2 cellular contexts compared by ENCODE assay signal in the genomic region with DNA sequence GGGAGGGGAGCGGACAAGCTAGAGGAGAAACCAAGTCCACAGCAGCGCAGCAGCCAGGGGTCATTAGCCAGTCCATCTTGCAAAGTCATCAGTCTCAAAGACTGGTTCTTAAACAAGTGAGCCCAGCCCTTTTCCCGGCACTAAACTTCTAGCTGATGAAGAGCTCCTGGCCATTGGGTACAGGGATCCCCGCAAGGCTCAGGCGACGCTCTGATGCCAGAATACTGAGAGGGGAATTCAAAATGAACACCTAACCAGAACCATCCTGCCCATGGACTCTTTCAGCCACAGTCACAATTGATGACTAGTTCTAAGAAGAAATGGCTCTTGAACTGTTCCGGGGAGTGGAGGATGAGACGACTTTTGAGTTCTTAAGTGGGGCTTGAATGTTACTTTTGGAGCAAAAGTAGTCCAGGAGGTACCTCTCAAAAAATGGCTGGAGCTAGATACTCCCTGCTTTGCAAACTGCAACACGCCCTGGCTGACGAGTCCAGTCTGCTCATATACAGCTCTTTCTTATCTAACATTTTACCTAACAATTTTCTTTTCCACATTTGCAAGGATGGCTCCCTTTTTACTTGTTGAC.
A peak's percentile ranks its signal among the peaks of the same experiment; 100 is the strongest.
TF ChIP-seq lines count a peak whose summit lies in the region.

No MANE protein-coding gene starts in this region.

TF ChIP-seq in SK-N-SH, 30 proteins besides CTCF, POLR2A, EP300 and RAD21:
- TF ChIP-seq FOSL2 (IDR thresholded peaks at IDR 0.05; ENCODE audit: borderline replicate concordance, low read depth): no peak
- no peak for TF ChIP-seq SIN3A (IDR thresholded peaks at IDR 0.05; ENCODE audit: borderline replicate concordance, low read depth, low read length)
- TF ChIP-seq, protein P1, sequence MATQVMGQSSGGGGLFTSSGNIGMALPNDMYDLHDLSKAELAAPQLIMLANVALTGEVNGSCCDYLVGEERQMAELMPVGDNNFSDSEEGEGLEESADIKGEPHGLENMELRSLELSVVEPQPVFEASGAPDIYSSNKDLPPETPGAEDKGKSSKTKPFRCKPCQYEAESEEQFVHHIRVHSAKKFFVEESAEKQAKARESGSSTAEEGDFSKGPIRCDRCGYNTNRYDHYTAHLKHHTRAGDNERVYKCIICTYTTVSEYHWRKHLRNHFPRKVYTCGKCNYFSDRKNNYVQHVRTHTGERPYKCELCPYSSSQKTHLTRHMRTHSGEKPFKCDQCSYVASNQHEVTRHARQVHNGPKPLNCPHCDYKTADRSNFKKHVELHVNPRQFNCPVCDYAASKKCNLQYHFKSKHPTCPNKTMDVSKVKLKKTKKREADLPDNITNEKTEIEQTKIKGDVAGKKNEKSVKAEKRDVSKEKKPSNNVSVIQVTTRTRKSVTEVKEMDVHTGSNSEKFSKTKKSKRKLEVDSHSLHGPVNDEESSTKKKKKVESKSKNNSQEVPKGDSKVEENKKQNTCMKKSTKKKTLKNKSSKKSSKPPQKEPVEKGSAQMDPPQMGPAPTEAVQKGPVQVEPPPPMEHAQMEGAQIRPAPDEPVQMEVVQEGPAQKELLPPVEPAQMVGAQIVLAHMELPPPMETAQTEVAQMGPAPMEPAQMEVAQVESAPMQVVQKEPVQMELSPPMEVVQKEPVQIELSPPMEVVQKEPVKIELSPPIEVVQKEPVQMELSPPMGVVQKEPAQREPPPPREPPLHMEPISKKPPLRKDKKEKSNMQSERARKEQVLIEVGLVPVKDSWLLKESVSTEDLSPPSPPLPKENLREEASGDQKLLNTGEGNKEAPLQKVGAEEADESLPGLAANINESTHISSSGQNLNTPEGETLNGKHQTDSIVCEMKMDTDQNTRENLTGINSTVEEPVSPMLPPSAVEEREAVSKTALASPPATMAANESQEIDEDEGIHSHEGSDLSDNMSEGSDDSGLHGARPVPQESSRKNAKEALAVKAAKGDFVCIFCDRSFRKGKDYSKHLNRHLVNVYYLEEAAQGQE (IDR thresholded peaks at IDR 0.05; ENCODE audit: low read depth, low read length): 0 out of 2 replicates have a peak, but pooled peaks have one; percentile 18
- TF ChIP-seq TEAD4 (IDR thresholded peaks at IDR 0.05; ENCODE audit: borderline replicate concordance, insufficient read depth): no peak
- 0 out of 2 replicates have a peak, but pooled peaks have one; percentile 6 for TF ChIP-seq POLR2AphosphoS5 (IDR thresholded peaks at IDR 0.05; ENCODE audit: low read depth, low read length)

TF ChIP-seq in SK-N-SH treated with all-trans-retinoic acid at 6 μM for 48 hours, 23 proteins besides CTCF, POLR2A, EP300 and RAD21:
- TF ChIP-seq ZFP30 (CRISPR knock-in tag; IDR thresholded peaks at IDR 0.05): no peak
- no peak for TF ChIP-seq CSDC2 (CRISPR knock-in tag; IDR thresholded peaks at IDR 0.05)
- no peak for TF ChIP-seq ZNF70 (CRISPR knock-in tag; IDR thresholded peaks at IDR 0.05)
- no peak for TF ChIP-seq PPARA (CRISPR knock-in tag; IDR thresholded peaks at IDR 0.05; ENCODE audit: borderline replicate concordance)
- TF ChIP-seq TCF4 (CRISPR knock-in tag; IDR thresholded peaks at IDR 0.05; ENCODE audit: borderline replicate concordance): no peak
- TF ChIP-seq ISL1 (CRISPR knock-in tag; IDR thresholded peaks at IDR 0.05): no peak
- no peak for TF ChIP-seq ZNF8 (CRISPR knock-in tag; IDR thresholded peaks at IDR 0.05)
- TF ChIP-seq, protein P2, sequence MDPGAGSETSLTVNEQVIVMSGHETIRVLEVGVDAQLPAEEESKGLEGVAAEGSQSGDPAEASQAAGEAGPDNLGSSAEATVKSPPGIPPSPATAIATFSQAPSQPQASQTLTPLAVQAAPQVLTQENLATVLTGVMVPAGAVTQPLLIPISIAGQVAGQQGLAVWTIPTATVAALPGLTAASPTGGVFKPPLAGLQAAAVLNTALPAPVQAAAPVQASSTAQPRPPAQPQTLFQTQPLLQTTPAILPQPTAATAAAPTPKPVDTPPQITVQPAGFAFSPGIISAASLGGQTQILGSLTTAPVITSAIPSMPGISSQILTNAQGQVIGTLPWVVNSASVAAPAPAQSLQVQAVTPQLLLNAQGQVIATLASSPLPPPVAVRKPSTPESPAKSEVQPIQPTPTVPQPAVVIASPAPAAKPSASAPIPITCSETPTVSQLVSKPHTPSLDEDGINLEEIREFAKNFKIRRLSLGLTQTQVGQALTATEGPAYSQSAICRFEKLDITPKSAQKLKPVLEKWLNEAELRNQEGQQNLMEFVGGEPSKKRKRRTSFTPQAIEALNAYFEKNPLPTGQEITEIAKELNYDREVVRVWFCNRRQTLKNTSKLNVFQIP (CRISPR knock-in tag; IDR thresholded peaks at IDR 0.05; ENCODE audit: borderline replicate concordance, low read depth): no peak
- TF ChIP-seq, protein P3, sequence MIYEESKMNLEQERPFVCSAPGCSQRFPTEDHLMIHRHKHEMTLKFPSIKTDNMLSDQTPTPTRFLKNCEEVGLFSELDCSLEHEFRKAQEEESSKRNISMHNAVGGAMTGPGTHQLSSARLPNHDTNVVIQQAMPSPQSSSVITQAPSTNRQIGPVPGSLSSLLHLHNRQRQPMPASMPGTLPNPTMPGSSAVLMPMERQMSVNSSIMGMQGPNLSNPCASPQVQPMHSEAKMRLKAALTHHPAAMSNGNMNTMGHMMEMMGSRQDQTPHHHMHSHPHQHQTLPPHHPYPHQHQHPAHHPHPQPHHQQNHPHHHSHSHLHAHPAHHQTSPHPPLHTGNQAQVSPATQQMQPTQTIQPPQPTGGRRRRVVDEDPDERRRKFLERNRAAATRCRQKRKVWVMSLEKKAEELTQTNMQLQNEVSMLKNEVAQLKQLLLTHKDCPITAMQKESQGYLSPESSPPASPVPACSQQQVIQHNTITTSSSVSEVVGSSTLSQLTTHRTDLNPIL (CRISPR knock-in tag; IDR thresholded peaks at IDR 0.05; ENCODE audit: low read depth): no peak
- TF ChIP-seq, protein P4, sequence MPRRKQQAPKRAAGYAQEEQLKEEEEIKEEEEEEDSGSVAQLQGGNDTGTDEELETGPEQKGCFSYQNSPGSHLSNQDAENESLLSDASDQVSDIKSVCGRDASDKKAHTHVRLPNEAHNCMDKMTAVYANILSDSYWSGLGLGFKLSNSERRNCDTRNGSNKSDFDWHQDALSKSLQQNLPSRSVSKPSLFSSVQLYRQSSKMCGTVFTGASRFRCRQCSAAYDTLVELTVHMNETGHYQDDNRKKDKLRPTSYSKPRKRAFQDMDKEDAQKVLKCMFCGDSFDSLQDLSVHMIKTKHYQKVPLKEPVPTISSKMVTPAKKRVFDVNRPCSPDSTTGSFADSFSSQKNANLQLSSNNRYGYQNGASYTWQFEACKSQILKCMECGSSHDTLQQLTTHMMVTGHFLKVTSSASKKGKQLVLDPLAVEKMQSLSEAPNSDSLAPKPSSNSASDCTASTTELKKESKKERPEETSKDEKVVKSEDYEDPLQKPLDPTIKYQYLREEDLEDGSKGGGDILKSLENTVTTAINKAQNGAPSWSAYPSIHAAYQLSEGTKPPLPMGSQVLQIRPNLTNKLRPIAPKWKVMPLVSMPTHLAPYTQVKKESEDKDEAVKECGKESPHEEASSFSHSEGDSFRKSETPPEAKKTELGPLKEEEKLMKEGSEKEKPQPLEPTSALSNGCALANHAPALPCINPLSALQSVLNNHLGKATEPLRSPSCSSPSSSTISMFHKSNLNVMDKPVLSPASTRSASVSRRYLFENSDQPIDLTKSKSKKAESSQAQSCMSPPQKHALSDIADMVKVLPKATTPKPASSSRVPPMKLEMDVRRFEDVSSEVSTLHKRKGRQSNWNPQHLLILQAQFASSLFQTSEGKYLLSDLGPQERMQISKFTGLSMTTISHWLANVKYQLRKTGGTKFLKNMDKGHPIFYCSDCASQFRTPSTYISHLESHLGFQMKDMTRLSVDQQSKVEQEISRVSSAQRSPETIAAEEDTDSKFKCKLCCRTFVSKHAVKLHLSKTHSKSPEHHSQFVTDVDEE (CRISPR knock-in tag; IDR thresholded peaks at IDR 0.05): no peak
- TF ChIP-seq ZC3H10 (CRISPR knock-in tag; IDR thresholded peaks at IDR 0.05): no peak
- TF ChIP-seq, protein P5, sequence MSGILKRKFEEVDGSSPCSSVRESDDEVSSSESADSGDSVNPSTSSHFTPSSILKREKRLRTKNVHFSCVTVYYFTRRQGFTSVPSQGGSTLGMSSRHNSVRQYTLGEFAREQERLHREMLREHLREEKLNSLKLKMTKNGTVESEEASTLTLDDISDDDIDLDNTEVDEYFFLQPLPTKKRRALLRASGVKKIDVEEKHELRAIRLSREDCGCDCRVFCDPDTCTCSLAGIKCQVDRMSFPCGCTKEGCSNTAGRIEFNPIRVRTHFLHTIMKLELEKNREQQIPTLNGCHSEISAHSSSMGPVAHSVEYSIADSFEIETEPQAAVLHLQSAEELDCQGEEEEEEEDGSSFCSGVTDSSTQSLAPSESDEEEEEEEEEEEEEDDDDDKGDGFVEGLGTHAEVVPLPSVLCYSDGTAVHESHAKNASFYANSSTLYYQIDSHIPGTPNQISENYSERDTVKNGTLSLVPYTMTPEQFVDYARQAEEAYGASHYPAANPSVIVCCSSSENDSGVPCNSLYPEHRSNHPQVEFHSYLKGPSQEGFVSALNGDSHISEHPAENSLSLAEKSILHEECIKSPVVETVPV (CRISPR knock-in tag; IDR thresholded peaks at IDR 0.05): no peak
- TF ChIP-seq ESRRG (CRISPR knock-in tag; IDR thresholded peaks at IDR 0.05): no peak
- no peak for TF ChIP-seq BACH2 (CRISPR knock-in tag; IDR thresholded peaks at IDR 0.05; ENCODE audit: borderline replicate concordance)
- no peak for TF ChIP-seq ZFP3 (CRISPR knock-in tag; IDR thresholded peaks at IDR 0.05)
- TF ChIP-seq, protein P6, sequence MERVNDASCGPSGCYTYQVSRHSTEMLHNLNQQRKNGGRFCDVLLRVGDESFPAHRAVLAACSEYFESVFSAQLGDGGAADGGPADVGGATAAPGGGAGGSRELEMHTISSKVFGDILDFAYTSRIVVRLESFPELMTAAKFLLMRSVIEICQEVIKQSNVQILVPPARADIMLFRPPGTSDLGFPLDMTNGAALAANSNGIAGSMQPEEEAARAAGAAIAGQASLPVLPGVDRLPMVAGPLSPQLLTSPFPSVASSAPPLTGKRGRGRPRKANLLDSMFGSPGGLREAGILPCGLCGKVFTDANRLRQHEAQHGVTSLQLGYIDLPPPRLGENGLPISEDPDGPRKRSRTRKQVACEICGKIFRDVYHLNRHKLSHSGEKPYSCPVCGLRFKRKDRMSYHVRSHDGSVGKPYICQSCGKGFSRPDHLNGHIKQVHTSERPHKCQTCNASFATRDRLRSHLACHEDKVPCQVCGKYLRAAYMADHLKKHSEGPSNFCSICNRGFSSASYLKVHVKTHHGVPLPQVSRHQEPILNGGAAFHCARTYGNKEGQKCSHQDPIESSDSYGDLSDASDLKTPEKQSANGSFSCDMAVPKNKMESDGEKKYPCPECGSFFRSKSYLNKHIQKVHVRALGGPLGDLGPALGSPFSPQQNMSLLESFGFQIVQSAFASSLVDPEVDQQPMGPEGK (CRISPR knock-in tag; IDR thresholded peaks at IDR 0.05; ENCODE audit: borderline replicate concordance): no peak
- no peak for TF ChIP-seq ARNTL (CRISPR knock-in tag; IDR thresholded peaks at IDR 0.05; ENCODE audit: borderline replicate concordance, low read depth)
